In genomic region chr3:81465510-81465909, GRCh38 we compare ENCODE assay signal across 1 cellular context.
TF ChIP-seq lines count a peak whose summit lies in the region.

No MANE protein-coding gene starts in this region.

TF ChIP-seq in SK-N-SH treated with all-trans-retinoic acid at 6 μM for 48 hours, 23 proteins besides CTCF, POLR2A, EP300 and RAD21 (continued from another document):
- TF ChIP-seq CSRNP3 (CRISPR knock-in tag; IDR thresholded peaks at IDR 0.05) (no peak), SNAI2 (CRISPR knock-in tag; IDR thresholded peaks at IDR 0.05) (no peak), ZNF8 (CRISPR knock-in tag; IDR thresholded peaks at IDR 0.05) (no peak), PATZ1 (CRISPR knock-in tag; IDR thresholded peaks at IDR 0.05; ENCODE audit: borderline replicate concordance) (no peak), ZFP3 (CRISPR knock-in tag; IDR thresholded peaks at IDR 0.05) (no peak), ZFP30 (CRISPR knock-in tag; IDR thresholded peaks at IDR 0.05) (no peak), ZNF70 (CRISPR knock-in tag; IDR thresholded peaks at IDR 0.05) (no peak), RARB (CRISPR knock-in tag; IDR thresholded peaks at IDR 0.05) (no peak), TOX (CRISPR knock-in tag; IDR thresholded peaks at IDR 0.05; ENCODE audit: borderline replicate concordance) (no peak), ZC3H10 (CRISPR knock-in tag; IDR thresholded peaks at IDR 0.05) (no peak)
- TF ChIP-seq, protein P1, sequence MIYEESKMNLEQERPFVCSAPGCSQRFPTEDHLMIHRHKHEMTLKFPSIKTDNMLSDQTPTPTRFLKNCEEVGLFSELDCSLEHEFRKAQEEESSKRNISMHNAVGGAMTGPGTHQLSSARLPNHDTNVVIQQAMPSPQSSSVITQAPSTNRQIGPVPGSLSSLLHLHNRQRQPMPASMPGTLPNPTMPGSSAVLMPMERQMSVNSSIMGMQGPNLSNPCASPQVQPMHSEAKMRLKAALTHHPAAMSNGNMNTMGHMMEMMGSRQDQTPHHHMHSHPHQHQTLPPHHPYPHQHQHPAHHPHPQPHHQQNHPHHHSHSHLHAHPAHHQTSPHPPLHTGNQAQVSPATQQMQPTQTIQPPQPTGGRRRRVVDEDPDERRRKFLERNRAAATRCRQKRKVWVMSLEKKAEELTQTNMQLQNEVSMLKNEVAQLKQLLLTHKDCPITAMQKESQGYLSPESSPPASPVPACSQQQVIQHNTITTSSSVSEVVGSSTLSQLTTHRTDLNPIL (CRISPR knock-in tag; IDR thresholded peaks at IDR 0.05; ENCODE audit: low read depth), result no peak
